8 cellular contexts compared by ENCODE assay signal in the genomic region with DNA sequence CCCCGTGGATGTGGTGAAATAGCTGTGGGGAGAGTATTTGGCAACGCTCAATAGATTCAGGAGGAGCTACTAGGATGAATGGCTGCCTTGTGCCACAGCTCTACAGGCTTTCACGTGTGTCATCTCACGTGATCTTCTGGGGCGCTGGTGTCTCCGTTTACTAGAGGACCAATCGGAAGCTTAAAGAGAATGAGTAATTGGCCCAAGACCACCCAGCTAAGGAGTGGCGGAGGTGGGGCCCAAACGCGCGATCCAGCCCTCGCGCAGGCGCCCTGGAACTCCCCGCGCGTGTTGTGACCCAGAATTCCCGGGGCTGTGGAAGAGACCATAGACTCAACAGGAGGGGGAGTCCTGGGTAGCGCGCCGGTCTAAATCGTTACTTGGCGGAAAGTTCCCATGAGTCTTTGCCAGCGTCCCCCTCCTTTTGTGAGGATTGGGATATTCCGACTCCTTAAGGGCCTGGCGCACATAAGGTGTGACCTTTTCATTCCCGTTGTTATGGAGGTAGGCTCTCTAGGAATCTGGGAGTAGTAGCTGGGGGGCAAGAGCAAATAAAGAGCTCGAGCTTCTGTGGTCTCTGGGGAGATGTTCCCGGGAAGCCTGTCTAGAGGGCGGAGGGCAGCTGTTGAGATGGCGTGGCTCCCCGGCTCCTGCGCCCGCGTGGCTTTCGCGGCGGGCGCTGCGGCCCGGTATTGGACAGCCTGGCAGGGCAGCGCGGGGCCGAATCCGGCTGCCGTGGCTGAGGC. TPM values are rescaled to one million over a fixed set of nuclear protein-coding genes. Genes with fewer than 3 reads are reported as not detected.
DNase-seq lines count a peak whose midpoint lies in the region; ATAC-seq, FAIRE-seq and TF ChIP-seq lines count a peak whose summit lies in the region.

No MANE protein-coding gene starts in this region.

- peak overlapping the region; percentile 88 for H2AFZ ChIP-seq in keratinocyte (ENCODE audit: control insufficient read depth, low read length)

- peak overlapping the region; percentile 75 to 90 (median 87) for H3K4me3 ChIP-seq in keratinocyte (ENCODE audit: control insufficient read depth in 2 of 3, extremely low read depth in 1 of 3, insufficient read depth in 2 of 3, low read depth in 1 of 3, low read length in 3 of 3)

- peak overlapping the region; percentile 93 for H3K4me2 ChIP-seq in keratinocyte (ENCODE audit: control insufficient read depth, extremely low read depth, insufficient read depth, low read depth, low read length)

- H3K36me3 ChIP-seq in keratinocyte (ENCODE audit: control insufficient read depth in 2 of 2, extremely low read depth in 1 of 2, insufficient read depth in 2 of 2, low read length in 2 of 2): peaks cover 23 to 40% of the 10 kb centered on the region in 2 experiments

- peak; percentile 83 to 88 for DNase-seq in AML-193 (lab: John Stamatoyannopoulos, UW)
- DNase-seq in NCI-H446 treated with DMSO at 0.1 percent for 48 hours (lab: John Stamatoyannopoulos, UW): peak; percentile 97
- peak; percentile 87 for DNase-seq in activated CD4-positive, CD25-positive, alpha-beta regulatory T cell treated with anti-CD3 and anti-CD28 coated beads, Interleukin-2, amount 50 U/mL, for 72 hours
- DNase-seq in cerebellum (ENCODE audit: low spot score): peak; percentile 97
- DNase-seq in keratinocyte (ENCODE audit: low read depth, low spot score): peak; percentile 100
- peak; percentile 91 to 97 (median 91) for DNase-seq in stimulated activated CD4-positive, alpha-beta T cell treated with anti-CD3 and anti-CD28 coated beads, Interleukin-12 subunit alpha, Interleukin-12 subunit beta, amount 100 ng/mL, for 48 hours (ENCODE audit: low read depth in 2 of 3, low spot score in 1 of 3)

- no peak for TF ChIP-seq CTCF in keratinocyte (optimal IDR thresholded peaks at IDR 0.05 in 1 of 3, IDR thresholded peaks at IDR 0.05 in 1 of 3, conservative IDR thresholded peaks at IDR 0.05 in 1 of 3; ENCODE audit: extremely low read depth in 1 of 3, insufficient read depth in 2 of 3, low read length in 3 of 3)

- peak; percentile 94 for TF ChIP-seq POLR2A in GM19099 (IDR thresholded peaks at IDR 0.05; ENCODE audit: extremely low read depth, insufficient read length, low read depth)

- no peaks in the 10 kb centered on the region for H3K9me1 ChIP-seq in keratinocyte (ENCODE audit: control insufficient read depth, extremely low read depth, insufficient read depth, low read length)

- H3K4me1 ChIP-seq in keratinocyte (ENCODE audit: control insufficient read depth, extremely low read depth, insufficient read depth, low read length): peaks cover 24% of the 10 kb centered on the region

- H3K27me3 ChIP-seq in keratinocyte (ENCODE audit: control insufficient read depth, extremely low read depth, insufficient read depth, low read length): no peaks in the 10 kb centered on the region

- dilution Hi-C loops in keratinocyte (cut with MboI; ENCODE audit: extremely low pct_ligation_motif_present, low sequenced_read_pairs): no loop called here

- H3K79me2 ChIP-seq in keratinocyte (ENCODE audit: control insufficient read depth, insufficient read depth, low read length): peaks cover 32% of the 10 kb centered on the region

- FAIRE-seq in keratinocyte (lab: Jason Lieb, UNC): peak; percentile 76

- H3K9me3 ChIP-seq in keratinocyte (ENCODE audit: control insufficient read depth, low read depth, low read length): no peaks in the 10 kb centered on the region

- peak overlapping the region; percentile 85 for H3K9ac ChIP-seq in keratinocyte (ENCODE audit: control insufficient read depth, extremely low read depth, insufficient read depth, low read length)

- ATAC-seq in HG03378 (IDR thresholded peaks at IDR 0.05; ENCODE audit: unreplicated experiment): peak; percentile 72

- H4K20me1 ChIP-seq in keratinocyte (ENCODE audit: control insufficient read depth, extremely low read depth, insufficient read depth, low read length): peaks cover 30% of the 10 kb centered on the region

- H3K27ac ChIP-seq in keratinocyte (ENCODE audit: control insufficient read depth, insufficient read depth, low read length): peak overlapping the region; percentile 94

RNA-seq across cellular contexts. Expression of gene TRPV2, which starts 23.4 kb away (rescaled TPM):
- 1.8 TPM for total RNA-seq in cerebellum
- 0.05 to 0.09 TPM (median 0.09 TPM) in 3 replicates for polyA plus RNA-seq in keratinocyte
- not detected for polyA plus RNA-seq in keratinocyte (2011; ENCODE audit: low read depth)
- polyA plus RNA-seq in keratinocyte (2011; cell fraction: cytosol; rRNA removed): 0.18 and 0.32 TPM in 2 replicates
- 0.31 and 0.56 TPM in 2 replicates for polyA plus RNA-seq in keratinocyte (2011; cell fraction: nucleus; rRNA removed)
- 0.49 TPM in 1 of 2 replicates, not detected in the other for polyA plus RNA-seq in keratinocyte (2012; ENCODE audit: low replicate concordance)
- polyA minus RNA-seq in keratinocyte: 0.49 to 0.64 TPM in 2 of 3 replicates, not detected in the other
- not detected for polyA minus RNA-seq in keratinocyte (2011; cell fraction: cytosol; rRNA and poly(A)+ RNA removed)
- polyA minus RNA-seq in keratinocyte (2011; cell fraction: nucleus; rRNA and poly(A)+ RNA removed): not detected in 2 replicates

RNA-seq across cellular contexts. Expression of gene LRRC75A, which starts 53.3 kb away (rescaled TPM):
- 12.7 TPM for total RNA-seq in cerebellum
- polyA plus RNA-seq in keratinocyte: not detected in 3 replicates
- not detected for polyA plus RNA-seq in keratinocyte (2011; ENCODE audit: low read depth)
- not detected in 2 replicates for polyA plus RNA-seq in keratinocyte (2011; cell fraction: cytosol; rRNA removed)
- polyA plus RNA-seq in keratinocyte (2011; cell fraction: nucleus; rRNA removed): not detected in 2 replicates
- 0.09 and 1.6 TPM in 2 replicates for polyA plus RNA-seq in keratinocyte (2012; ENCODE audit: low replicate concordance)
- 0.10 TPM in 1 of 3 replicates, not detected in the others for polyA minus RNA-seq in keratinocyte
- polyA minus RNA-seq in keratinocyte (2011; cell fraction: cytosol; rRNA and poly(A)+ RNA removed): not detected
- not detected in 2 replicates for polyA minus RNA-seq in keratinocyte (2011; cell fraction: nucleus; rRNA and poly(A)+ RNA removed)

RNA-seq across cellular contexts. Expression of gene UBB, which starts 57.8 kb away (rescaled TPM):
- total RNA-seq in cerebellum: 1,017 TPM
- polyA plus RNA-seq in keratinocyte: 533 to 846 TPM (median 762 TPM) in 3 replicates
- polyA plus RNA-seq in keratinocyte (2011; ENCODE audit: low read depth): 1,565 TPM
- polyA plus RNA-seq in keratinocyte (2011; cell fraction: cytosol; rRNA removed): 801 and 945 TPM in 2 replicates
- 771 and 944 TPM in 2 replicates for polyA plus RNA-seq in keratinocyte (2011; cell fraction: nucleus; rRNA removed)
- polyA plus RNA-seq in keratinocyte (2012; ENCODE audit: low replicate concordance): 1,038 and 1,360 TPM in 2 replicates
- 792 to 880 TPM (median 870 TPM) in 3 replicates for polyA minus RNA-seq in keratinocyte
- 525 TPM for polyA minus RNA-seq in keratinocyte (2011; cell fraction: cytosol; rRNA and poly(A)+ RNA removed)
- polyA minus RNA-seq in keratinocyte (2011; cell fraction: nucleus; rRNA and poly(A)+ RNA removed): 230 and 326 TPM in 2 replicates

Comparison
In these comparisons a context has a peak if more than half of its experiments do, and no peak if none do; other contexts are left out.
1. Peak in every context shown above with its lines: DNase-seq, ATAC-seq, H3K4me3 ChIP-seq and H3K27ac ChIP-seq.